In the genomic region with DNA sequence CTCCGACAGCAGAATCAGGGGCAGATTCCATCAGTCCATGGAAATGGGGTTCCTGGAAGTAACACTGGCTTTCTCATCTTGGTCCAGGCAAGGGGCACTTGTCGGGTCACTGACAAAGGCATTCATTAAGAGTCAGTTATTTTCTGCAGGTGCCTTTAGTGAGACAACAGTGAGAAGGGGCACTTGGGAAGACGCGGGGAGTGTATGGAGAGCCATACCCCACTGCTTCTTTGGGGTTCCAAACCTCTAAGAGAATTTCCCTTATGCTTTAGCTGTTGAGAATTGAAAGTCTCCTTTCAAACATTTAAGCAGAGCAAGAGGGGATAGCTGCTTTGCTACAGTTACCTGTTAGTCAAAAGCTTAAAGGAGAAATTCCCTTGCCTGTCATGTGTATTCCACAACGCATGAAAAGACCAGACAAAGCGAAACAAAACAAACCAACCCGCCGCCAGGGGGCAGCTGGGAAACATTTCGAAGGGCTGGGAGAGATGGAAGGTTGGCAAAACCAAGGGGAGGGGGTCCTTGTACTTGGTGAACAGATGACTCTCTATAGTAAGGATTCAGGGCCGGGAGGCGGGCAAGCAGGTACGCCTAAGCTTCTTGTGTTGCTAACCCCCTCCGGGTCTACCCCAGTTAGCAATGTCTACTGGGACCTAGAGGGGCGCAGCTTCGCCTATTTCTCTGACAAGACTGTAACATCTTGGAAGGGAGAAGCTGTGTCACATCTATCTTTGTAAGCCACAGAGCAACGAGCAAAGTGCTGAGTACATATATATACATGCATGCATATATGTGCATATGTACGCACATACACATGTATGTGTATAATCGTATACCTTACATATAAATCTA, we compare ENCODE assay signal across 8 cellular contexts.
DNase-seq lines count a peak whose midpoint lies in the region; ATAC-seq and TF ChIP-seq lines count a peak whose summit lies in the region.

No MANE protein-coding gene starts in this region.

- no peak for ATAC-seq in GM21367 (IDR thresholded peaks at IDR 0.05; ENCODE audit: unreplicated experiment)

- no peaks in the 10 kb centered on the region for H3K36me3 ChIP-seq in osteoblast (ENCODE audit: insufficient read depth, low read length)

- no peak overlapping the region for H3K4me3 ChIP-seq in epithelial cell of esophagus (ENCODE audit: low read length)
- no peak overlapping the region for H3K4me3 ChIP-seq in osteoblast (ENCODE audit: insufficient read depth, low read length)

- H2AFZ ChIP-seq in osteoblast (ENCODE audit: low read length): no peak overlapping the region

- no peaks in the 10 kb centered on the region for H3K36me3 Mint-ChIP-seq in activated CD4-positive, alpha-beta T cell treated with anti-CD3 and anti-CD28 coated beads, Interleukin-2, amount 10 ng/mL, durations not matched to agents 7 days and 5 days (ENCODE audit: low read depth)

- peak; percentile 21 for DNase-seq in activated CD4-positive, alpha-beta T cell treated with anti-CD3 and anti-CD28 coated beads, Interleukin-2, amount 10 ng/mL, durations not matched to agents 7 days and 5 days
- no peak for DNase-seq in activated CD4-positive, alpha-beta T cell treated with anti-CD3 and anti-CD28 coated beads for 1 hour
- peak; percentile 12 for DNase-seq in NCI-H526 treated with DMSO at 0.1 percent for 48 hours (lab: John Stamatoyannopoulos, UW)
- peak; percentile 1 for DNase-seq in epithelial cell of esophagus (ENCODE audit: low read depth)
- no peak for DNase-seq in osteoblast (ENCODE audit: insufficient read length, low spot score, missing footprints)
- DNase-seq in DMS153 (lab: John Stamatoyannopoulos, UW): no peak
- DNase-seq in activated effector memory CD4-positive, alpha-beta T cell treated with Interleukin-2 at 50 U/mL for 16 hours: no peak

- no peaks in the 10 kb centered on the region for H3K27me3 ChIP-seq in osteoblast (ENCODE audit: insufficient read depth, low read length)

- H3K27ac Mint-ChIP-seq in activated CD4-positive, alpha-beta T cell treated with anti-CD3 and anti-CD28 coated beads, Interleukin-2, amount 10 ng/mL, durations not matched to agents 7 days and 5 days: no peak overlapping the region

- H3K27me3 Mint-ChIP-seq in activated CD4-positive, alpha-beta T cell treated with anti-CD3 and anti-CD28 coated beads, Interleukin-2, amount 10 ng/mL, durations not matched to agents 7 days and 5 days: no peaks in the 10 kb centered on the region

- H3K4me1 Mint-ChIP-seq in activated CD4-positive, alpha-beta T cell treated with anti-CD3 and anti-CD28 coated beads, Interleukin-2, amount 10 ng/mL, durations not matched to agents 7 days and 5 days: peaks cover 3% of the 10 kb centered on the region

- H3K4me1 ChIP-seq in osteoblast (ENCODE audit: insufficient read depth, low read length): no peaks in the 10 kb centered on the region

- H3K79me2 ChIP-seq in osteoblast (ENCODE audit: insufficient read depth, low read length): no peaks in the 10 kb centered on the region

- no peaks in the 10 kb centered on the region for H4K20me1 ChIP-seq in osteoblast (ENCODE audit: insufficient read depth, low read length)

- no peak overlapping the region for H3K4me3 Mint-ChIP-seq in activated CD4-positive, alpha-beta T cell treated with anti-CD3 and anti-CD28 coated beads, Interleukin-2, amount 10 ng/mL, durations not matched to agents 7 days and 5 days

- H3K9me3 Mint-ChIP-seq in activated CD4-positive, alpha-beta T cell treated with anti-CD3 and anti-CD28 coated beads, Interleukin-2, amount 10 ng/mL, durations not matched to agents 7 days and 5 days: no peaks in the 10 kb centered on the region

- no peak overlapping the region for H3K27ac ChIP-seq in osteoblast (ENCODE audit: low read depth, low read length)

- CTCF ChIA-PET in activated CD4-positive, alpha-beta T cell treated with anti-CD3 and anti-CD28 coated beads, Interleukin-2, amount 10 ng/mL, durations not matched to agents 7 days and 5 days (lab: Charles Lee): interaction anchor here (1.3 kb wide), 2 partner anchors 15 to 331 kb away, joined by 3 to 6 read pairs; no protein-coding TSS in a partner anchor

- POLR2A ChIA-PET in activated CD4-positive, alpha-beta T cell treated with anti-CD3 and anti-CD28 coated beads, Interleukin-2, amount 10 ng/mL, durations not matched to agents 7 days and 5 days (lab: Charles Lee): no interaction called here

- H3K9me3 ChIP-seq in osteoblast (ENCODE audit: low read depth, low read length): no peaks in the 10 kb centered on the region

- TF ChIP-seq CTCF in epithelial cell of esophagus (IDR thresholded peaks at IDR 0.05; ENCODE audit: insufficient read depth, low read depth, low read length, missing control alignments) (peak; percentile 22), osteoblast (IDR thresholded peaks at IDR 0.05; ENCODE audit: extremely low read depth, low read depth, low read length) (peak; percentile 14)

- no peak overlapping the region for H3K4me2 ChIP-seq in osteoblast (ENCODE audit: insufficient read depth, low read length)

Comparison
In these comparisons a context has a peak if more than half of its experiments do, and no peak if none do; other contexts are left out.
1. DNase-seq: peak in activated CD4-positive, alpha-beta T cell treated with anti-CD3 and anti-CD28 coated beads, Interleukin-2, amount 10 ng/mL, durations not matched to agents 7 days and 5 days (single experiment), NCI-H526 treated with DMSO at 0.1 percent for 48 hours (single experiment) and epithelial cell of esophagus (single experiment); none in activated CD4-positive, alpha-beta T cell treated with anti-CD3 and anti-CD28 coated beads for 1 hour (single experiment), osteoblast (single experiment), DMS153 (single experiment) and activated effector memory CD4-positive, alpha-beta T cell treated with Interleukin-2 at 50 U/mL for 16 hours (single experiment).